11 cellular contexts compared by ENCODE assay signal in genomic region chr2:9663008-9663879, GRCh38. TPM values are rescaled to one million over a fixed set of nuclear protein-coding genes. Genes with fewer than 3 reads are reported as not detected.
DNase-seq lines count a peak whose midpoint lies in the region; ATAC-seq and TF ChIP-seq lines count a peak whose summit lies in the region.
"Had no signal": no experiment of that assay in that cellular context is flagged by ENCODE, and none has a peak within 500 bp of the region (broad histone marks: within the 10 kb centered on the region; RNA-seq: fewer than 3 reads in every experiment).

No MANE protein-coding gene starts in this region.

- H3K4me2 ChIP-seq in mammary epithelial cell (ENCODE audit: insufficient read depth, low read depth, low read length) = no peak overlapping the region

- H4K20me1 ChIP-seq in mammary epithelial cell (ENCODE audit: insufficient read depth, low read length) = no peaks in the 10 kb centered on the region

- H3K36me3 ChIP-seq in mammary epithelial cell (ENCODE audit: insufficient read depth, low read length) = no peaks in the 10 kb centered on the region
- H3K36me3 ChIP-seq: spleen had no signal

- H3K27ac Mint-ChIP-seq in activated T-cell treated with anti-CD3 and anti-CD28 coated beads, Interleukin-2, amount 50 U/mL, for 72 hours = no peak overlapping the region
- H3K27ac Mint-ChIP-seq in activated T-cell treated with anti-CD3 and anti-CD28 coated beads, Interleukin-2, amount 50 U/mL, for 24 hours = no peak overlapping the region
- H3K27ac Mint-ChIP-seq: naive B cell; stimulated activated naive CD8-positive, alpha-beta T cell treated with anti-CD3 and anti-CD28 coated beads, Interleukin-15, Interleukin-2, amounts not matched to agents 100 ng/mL and 50 ng/mL, for 24 hours had no signal

- peaks cover 24% of the 10 kb centered on the region for H3K27me3 Mint-ChIP-seq in activated T-cell treated with anti-CD3 and anti-CD28 coated beads, Interleukin-2, amount 50 U/mL, for 72 hours (ENCODE audit: low read depth)
- H3K27me3 Mint-ChIP-seq in activated T-cell treated with anti-CD3 and anti-CD28 coated beads, Interleukin-2, amount 50 U/mL, for 24 hours = no peaks in the 10 kb centered on the region
- H3K27me3 Mint-ChIP-seq: stimulated activated naive CD8-positive, alpha-beta T cell treated with anti-CD3 and anti-CD28 coated beads, Interleukin-15, Interleukin-2, amounts not matched to agents 100 ng/mL and 50 ng/mL, for 24 hours had no signal

- no peak overlapping the region for H3K4me3 ChIP-seq in mammary epithelial cell (replicated peaks in 1 of 3; ENCODE audit: insufficient read depth in 1 of 3, low read depth in 2 of 3, low read length in 3 of 3)
- H3K4me3 ChIP-seq: spleen had no signal

- H3K27me3 ChIP-seq in mammary epithelial cell (ENCODE audit: insufficient read depth, low read length) = no peaks in the 10 kb centered on the region
- H3K27me3 ChIP-seq: spleen had no signal

- no peaks in the 10 kb centered on the region for H3K36me3 Mint-ChIP-seq in activated T-cell treated with anti-CD3 and anti-CD28 coated beads, Interleukin-2, amount 50 U/mL, for 72 hours (ENCODE audit: insufficient read depth in 2 of 2)
- H3K36me3 Mint-ChIP-seq in activated T-cell treated with anti-CD3 and anti-CD28 coated beads, Interleukin-2, amount 50 U/mL, for 24 hours (ENCODE audit: low read depth) = no peaks in the 10 kb centered on the region
- H3K36me3 Mint-ChIP-seq: naive B cell had no signal

- dilution Hi-C loops in mammary epithelial cell (cut with HindIII; ENCODE audit: low sequenced_read_pairs) = loop anchor here (5.0 kb wide), 1 partner anchor 49 kb away; no protein-coding TSS in a partner anchor

- no peak overlapping the region for H2AFZ ChIP-seq in mammary epithelial cell (ENCODE audit: low read depth, low read length)

- intact Hi-C loops in mammary epithelial cell (cut with micrococcal nuclease) = no loop called here
- intact Hi-C loops in Right ventricle myocardium superior (cut with DNase I) = no loop called here

- peaks cover 0 to 3% of the 10 kb centered on the region in 2 donors for H3K9me3 Mint-ChIP-seq in activated T-cell treated with anti-CD3 and anti-CD28 coated beads, Interleukin-2, amount 50 U/mL, for 72 hours
- no peaks in the 10 kb centered on the region for H3K9me3 Mint-ChIP-seq in activated T-cell treated with anti-CD3 and anti-CD28 coated beads, Interleukin-2, amount 50 U/mL, for 24 hours
- H3K9me3 Mint-ChIP-seq: naive B cell; stimulated activated naive CD8-positive, alpha-beta T cell treated with anti-CD3 and anti-CD28 coated beads, Interleukin-15, Interleukin-2, amounts not matched to agents 100 ng/mL and 50 ng/mL, for 24 hours had no signal

- H3K9ac ChIP-seq in mammary epithelial cell (ENCODE audit: insufficient read depth, low read length) = no peak overlapping the region

- in situ Hi-C loops in mammary epithelial cell (cut with MboI; ENCODE audit: low sequenced_read_pairs in 2 of 2) = no loop called here

- BruUV-seq in mammary epithelial cell (replicated peaks; lab: Mats Ljungman, UMichigan) = no TSS peak

- peaks cover 8% of the 10 kb centered on the region for H3K4me1 ChIP-seq in mammary epithelial cell (ENCODE audit: insufficient read depth, low read length)
- H3K4me1 ChIP-seq: spleen had no signal

- no peak for DNase-seq in activated T-cell treated with anti-CD3 and anti-CD28 coated beads, Interleukin-2, amount 50 U/mL, for 72 hours
- DNase-seq in activated T-cell treated with anti-CD3 and anti-CD28 coated beads, Interleukin-2, amount 50 U/mL, for 24 hours = no peak
- DNase-seq in NCI-H1105 (lab: John Stamatoyannopoulos, UW) (peak; percentile 62), mammary epithelial cell (no peak), LoVo (ENCODE audit: low spot score) (no peak), Right ventricle myocardium superior (no peak)
- DNase-seq: naive B cell, spleen had no signal

- no peak overlapping the region for H3K27ac ChIP-seq in mammary epithelial cell (ENCODE audit: insufficient read depth, low read depth, low read length)

- peaks cover 26% of the 10 kb centered on the region for H3K4me1 Mint-ChIP-seq in activated T-cell treated with anti-CD3 and anti-CD28 coated beads, Interleukin-2, amount 50 U/mL, for 72 hours (ENCODE audit: low read depth)
- H3K4me1 Mint-ChIP-seq in activated T-cell treated with anti-CD3 and anti-CD28 coated beads, Interleukin-2, amount 50 U/mL, for 24 hours (ENCODE audit: low read depth) = peaks cover 20% of the 10 kb centered on the region

- WGBS in mammary epithelial cell (ENCODE audit: low coverage, missing lambda C conversion rate) = 91% methylated on average over 7 of the region's 7 CpGs

- H3K9me3 ChIP-seq in mammary epithelial cell (replicated peaks; ENCODE audit: insufficient read depth, low read length) = no peaks in the 10 kb centered on the region
- H3K9me3 ChIP-seq: spleen had no signal

- peak overlapping the region in 1 of 2 donors; percentile 12 for H3K4me3 Mint-ChIP-seq in activated T-cell treated with anti-CD3 and anti-CD28 coated beads, Interleukin-2, amount 50 U/mL, for 72 hours
- H3K4me3 Mint-ChIP-seq in activated T-cell treated with anti-CD3 and anti-CD28 coated beads, Interleukin-2, amount 50 U/mL, for 24 hours = no peak overlapping the region
- H3K4me3 Mint-ChIP-seq: naive B cell; stimulated activated naive CD8-positive, alpha-beta T cell treated with anti-CD3 and anti-CD28 coated beads, Interleukin-15, Interleukin-2, amounts not matched to agents 100 ng/mL and 50 ng/mL, for 24 hours had no signal

- CTCF ChIA-PET in mammary epithelial cell (lab: Charles Lee; ENCODE audit: low non-redundant PET) = no interaction called here

- H3K79me2 ChIP-seq in mammary epithelial cell (ENCODE audit: insufficient read depth, low read length) = no peaks in the 10 kb centered on the region

- ATAC-seq in activated T-cell treated with anti-CD3 and anti-CD28 coated beads, Interleukin-2, amount 50 U/mL, for 72 hours (replicated peaks in 1 of 2) = peak; percentile 49 to 88
- ATAC-seq in HG02678 (IDR thresholded peaks at IDR 0.05; ENCODE audit: unreplicated experiment) = peak; percentile 76
- ATAC-seq in Right ventricle myocardium superior (ENCODE audit: poor library complexity) = no peak
- ATAC-seq in GM21825 (IDR thresholded peaks at IDR 0.05; ENCODE audit: unreplicated experiment) = no peak

- TF ChIP-seq CTCF in mammary epithelial cell (conservative IDR thresholded peaks at IDR 0.05 in 1 of 2, IDR thresholded peaks at IDR 0.05 in 1 of 2; ENCODE audit: extremely low read depth in 1 of 2, insufficient read depth in 1 of 2, low read depth in 1 of 2, low read length in 2 of 2) = no peak

RNA-seq across cellular contexts. Expression of gene YWHAQ, which starts 32.4 kb away (rescaled TPM):
- total RNA-seq in activated T-cell treated with anti-CD3 and anti-CD28 coated beads, Interleukin-2, amount 50 U/mL, for 72 hours = 100 to 1,000 TPM; 207 to 251 TPM
- total RNA-seq in mammary epithelial cell = 100 to 1,000 TPM; 326 to 442 TPM
- polyA plus RNA-seq in mammary epithelial cell = 411 TPM
- polyA minus RNA-seq in mammary epithelial cell = 469 TPM
- 102 TPM for total RNA-seq in Right ventricle myocardium superior

Comparison
In these comparisons a context has a peak if more than half of its experiments do, and no peak if none do; other contexts are left out.
1. ATAC-seq: peak in activated T-cell treated with anti-CD3 and anti-CD28 coated beads, Interleukin-2, amount 50 U/mL, for 72 hours (2 of 2) and HG02678 (single experiment); none in Right ventricle myocardium superior (single experiment) and GM21825 (single experiment).